In genomic region chr13:30713133-30713532, GRCh38 we compare ENCODE assay signal across 1 cellular context.
TF ChIP-seq lines count a peak whose summit lies in the region.

No MANE protein-coding gene starts in this region.

TF ChIP-seq in GM12878, 131 proteins besides CTCF, POLR2A, EP300 and RAD21:
- TF ChIP-seq IKZF1 (conservative IDR thresholded peaks at IDR 0.05) (no peak), SPI1 (IDR thresholded peaks at IDR 0.05; ENCODE audit: borderline replicate concordance, insufficient read depth, low read depth, low read length) (peak; percentile 86; the same call in 1 of the 2 replicates), EZH2 (IDR thresholded peaks at IDR 0.05; ENCODE audit: borderline replicate concordance, control insufficient read depth, low read depth, low read length) (no peak)
